ENCODE assay signal across 32 cellular contexts in the genomic region with DNA sequence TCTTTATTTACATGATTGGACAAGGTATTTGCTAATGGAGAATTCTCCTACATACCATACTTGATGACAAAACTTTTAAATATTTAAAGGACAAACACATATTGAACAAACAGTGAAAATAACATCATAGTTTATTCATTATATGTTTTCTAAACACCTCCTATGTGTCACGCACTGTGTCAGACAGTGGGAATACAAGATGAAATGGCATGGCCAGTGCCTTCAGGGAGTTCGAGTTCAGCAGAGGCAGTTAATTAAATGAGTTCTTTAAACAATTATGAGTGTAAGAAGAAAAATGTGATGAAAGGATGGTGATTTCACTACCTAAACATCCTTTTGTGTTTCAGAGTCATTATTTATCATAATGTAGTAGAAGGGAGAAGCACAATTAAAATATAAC.
"Had no signal": no experiment of that assay in that cellular context is flagged by ENCODE, and none has a peak within 500 bp of the region (broad histone marks: within the 10 kb centered on the region; RNA-seq: fewer than 3 reads in every experiment).

No MANE protein-coding gene starts in this region.

- H2AFZ ChIP-seq: hepatocyte had no signal

- H3K27ac ChIP-seq: colonic mucosa, gastroesophageal sphincter, hepatocyte, left ventricle myocardium inferior, right atrium auricular region, tibial artery, upper lobe of right lung, WERI-Rb-1 had no signal

- H3K36me3 ChIP-seq: colonic mucosa, gastroesophageal sphincter, left ventricle myocardium inferior, right atrium auricular region, tibial artery, upper lobe of right lung, WERI-Rb-1 had no signal

- H3K4me3 Mint-ChIP-seq: activated CD4-positive, alpha-beta memory T cell treated with anti-CD3 and anti-CD28 coated beads, Interleukin-2, amount 10 ng/mL, durations not matched to agents 7 days and 5 days; activated CD4-positive, alpha-beta T cell treated with anti-CD3 and anti-CD28 coated beads, Interleukin-2, amount 10 ng/mL, durations not matched to agents 7 days and 5 days; activated naive CD4-positive, alpha-beta T cell treated with anti-CD3 and anti-CD28 coated beads, Interleukin-2, amount 10 ng/mL, durations not matched to agents 7 days and 5 days; activated naive CD8-positive, alpha-beta T cell treated with anti-CD3 and anti-CD28 coated beads, Interleukin-2, amount 10 ng/mL, durations not matched to agents 7 days and 5 days; activated T-cell treated with anti-CD3 and anti-CD28 coated beads, Interleukin-2, amount 50 U/mL, for 24 hours; natural killer cell treated with Interleukin-12 subunit alpha and Interleukin-12 subunit beta and Interleukin-15 and Interleukin-18, amount 100 ng/mL, for 72 hours; stimulated activated memory B cell treated with anti-CD40 and anti-IgM and Interleukin-4, amounts not matched to agents 10 μg/mL and 1 μg/mL and 100 μg/mL, for 72 hours; stimulated activated naive CD8-positive, alpha-beta T cell treated with anti-CD3 and anti-CD28 coated beads, Interleukin-15, amount 100 ng/mL, for 72 hours; T-helper 1 cell treated with Interleukin-12 subunit alpha and Interleukin-12 subunit beta and Interleukin-4 antibody, amounts not matched to agents 30 μg/mL and 1 μg/mL, for 36 hours had no signal

- H3K27me3 Mint-ChIP-seq: activated CD4-positive, alpha-beta memory T cell treated with anti-CD3 and anti-CD28 coated beads, Interleukin-2, amount 10 ng/mL, durations not matched to agents 7 days and 5 days; activated CD4-positive, alpha-beta T cell treated with anti-CD3 and anti-CD28 coated beads, Interleukin-2, amount 10 ng/mL, durations not matched to agents 7 days and 5 days; activated naive CD4-positive, alpha-beta T cell treated with anti-CD3 and anti-CD28 coated beads, Interleukin-2, amount 10 ng/mL, durations not matched to agents 7 days and 5 days; activated naive CD8-positive, alpha-beta T cell treated with anti-CD3 and anti-CD28 coated beads, Interleukin-2, amount 10 ng/mL, durations not matched to agents 7 days and 5 days; activated T-cell treated with anti-CD3 and anti-CD28 coated beads, Interleukin-2, amount 50 U/mL, for 24 hours; natural killer cell treated with Interleukin-12 subunit alpha and Interleukin-12 subunit beta and Interleukin-15 and Interleukin-18, amount 100 ng/mL, for 72 hours; stimulated activated memory B cell treated with anti-CD40 and anti-IgM and Interleukin-4, amounts not matched to agents 10 μg/mL and 1 μg/mL and 100 μg/mL, for 72 hours; stimulated activated naive CD8-positive, alpha-beta T cell treated with anti-CD3 and anti-CD28 coated beads, Interleukin-15, amount 100 ng/mL, for 72 hours had no signal

- H3K27ac Mint-ChIP-seq: activated CD4-positive, alpha-beta memory T cell treated with anti-CD3 and anti-CD28 coated beads, Interleukin-2, amount 10 ng/mL, durations not matched to agents 7 days and 5 days; activated CD4-positive, alpha-beta T cell treated with anti-CD3 and anti-CD28 coated beads, Interleukin-2, amount 10 ng/mL, durations not matched to agents 7 days and 5 days; activated naive CD4-positive, alpha-beta T cell treated with anti-CD3 and anti-CD28 coated beads, Interleukin-2, amount 10 ng/mL, durations not matched to agents 7 days and 5 days; activated naive CD8-positive, alpha-beta T cell treated with anti-CD3 and anti-CD28 coated beads, Interleukin-2, amount 10 ng/mL, durations not matched to agents 7 days and 5 days; activated T-cell treated with anti-CD3 and anti-CD28 coated beads, Interleukin-2, amount 50 U/mL, for 24 hours; natural killer cell treated with Interleukin-12 subunit alpha and Interleukin-12 subunit beta and Interleukin-15 and Interleukin-18, amount 100 ng/mL, for 72 hours; stimulated activated memory B cell treated with anti-CD40 and anti-IgM and Interleukin-4, amounts not matched to agents 10 μg/mL and 1 μg/mL and 100 μg/mL, for 72 hours; stimulated activated naive CD8-positive, alpha-beta T cell treated with anti-CD3 and anti-CD28 coated beads, Interleukin-15, amount 100 ng/mL, for 72 hours; T-helper 1 cell treated with Interleukin-12 subunit alpha and Interleukin-12 subunit beta and Interleukin-4 antibody, amounts not matched to agents 30 μg/mL and 1 μg/mL, for 36 hours had no signal

- H3K79me2 ChIP-seq: hepatocyte had no signal

- DNase-seq: activated CD4-positive, alpha-beta memory T cell treated with anti-CD3 and anti-CD28 coated beads, Interleukin-2, amount 10 ng/mL, durations not matched to agents 7 days and 5 days; activated CD4-positive, alpha-beta T cell treated with anti-CD3 and anti-CD28 coated beads, Interleukin-2, amount 10 ng/mL, durations not matched to agents 7 days and 5 days; activated CD4-positive, CD25-positive, alpha-beta regulatory T cell treated with anti-CD3 and anti-CD28 coated beads, Interleukin-2, amount 50 U/mL, for 72 hours; activated CD8-positive, alpha-beta memory T cell treated with anti-CD3 and anti-CD28 coated beads, Interleukin-2, amount 50 U/mL, for 48 hours; activated gamma-delta T cell; activated naive CD4-positive, alpha-beta T cell treated with anti-CD3 and anti-CD28 coated beads, Interleukin-2, amount 10 ng/mL, durations not matched to agents 7 days and 5 days; activated naive CD8-positive, alpha-beta T cell treated with anti-CD3 and anti-CD28 coated beads, Interleukin-2, amount 10 ng/mL, durations not matched to agents 7 days and 5 days; activated T-cell treated with anti-CD3 and anti-CD28 coated beads, Interleukin-2, amount 50 U/mL, for 24 hours; amygdala; colonic mucosa; effector CD8-positive, alpha-beta T cell; islet precursor cell; left ventricle myocardium inferior; mucosa of descending colon; stimulated activated CD4-positive, alpha-beta T cell treated with anti-CD3 and anti-CD28 coated beads, Interleukin-1b, Interleukin-23, amount 100 ng/mL, for 48 hours; stimulated activated CD4-positive, alpha-beta T cell treated with anti-CD3 and anti-CD28 coated beads, Interleukin-4, amount 100 ng/mL, for 4 hours; stimulated activated CD8-positive, alpha-beta memory T cell treated with anti-CD3 and anti-CD28 coated beads, Interleukin-4, amount 100 ng/mL, for 48 hours; stimulated activated naive CD8-positive, alpha-beta T cell treated with anti-CD3 and anti-CD28 coated beads, Interleukin-15, amount 100 ng/mL, for 72 hours; substantia nigra; T-helper 9 cell; tibial artery; upper lobe of right lung; WERI-Rb-1 had no signal

- H3K9me3 Mint-ChIP-seq: activated CD4-positive, alpha-beta T cell treated with anti-CD3 and anti-CD28 coated beads, Interleukin-2, amount 10 ng/mL, durations not matched to agents 7 days and 5 days; activated naive CD4-positive, alpha-beta T cell treated with anti-CD3 and anti-CD28 coated beads, Interleukin-2, amount 10 ng/mL, durations not matched to agents 7 days and 5 days; activated naive CD8-positive, alpha-beta T cell treated with anti-CD3 and anti-CD28 coated beads, Interleukin-2, amount 10 ng/mL, durations not matched to agents 7 days and 5 days; activated T-cell treated with anti-CD3 and anti-CD28 coated beads, Interleukin-2, amount 50 U/mL, for 24 hours; stimulated activated memory B cell treated with anti-CD40 and anti-IgM and Interleukin-4, amounts not matched to agents 10 μg/mL and 1 μg/mL and 100 μg/mL, for 72 hours had no signal

- H3K36me3 Mint-ChIP-seq: activated naive CD4-positive, alpha-beta T cell treated with anti-CD3 and anti-CD28 coated beads, Interleukin-2, amount 10 ng/mL, durations not matched to agents 7 days and 5 days; activated naive CD8-positive, alpha-beta T cell treated with anti-CD3 and anti-CD28 coated beads, Interleukin-2, amount 10 ng/mL, durations not matched to agents 7 days and 5 days; natural killer cell treated with Interleukin-12 subunit alpha and Interleukin-12 subunit beta and Interleukin-15 and Interleukin-18, amount 100 ng/mL, for 72 hours; stimulated activated memory B cell treated with anti-CD40 and anti-IgM and Interleukin-4, amounts not matched to agents 10 μg/mL and 1 μg/mL and 100 μg/mL, for 72 hours had no signal

- H3K4me1 ChIP-seq: colonic mucosa, gastroesophageal sphincter, left ventricle myocardium inferior, right atrium auricular region, tibial artery, upper lobe of right lung had no signal

- H3K4me3 ChIP-seq: colonic mucosa, gastroesophageal sphincter, hepatocyte, left ventricle myocardium inferior, lung, mucosa of descending colon, right atrium auricular region, smooth muscle cell, tibial artery, upper lobe of right lung had no signal

- FAIRE-seq: endometrium had no signal

- H3K27me3 ChIP-seq: colonic mucosa, gastroesophageal sphincter, hepatocyte, right atrium auricular region, tibial artery, upper lobe of right lung had no signal

- H3K4me1 Mint-ChIP-seq: activated CD4-positive, alpha-beta memory T cell treated with anti-CD3 and anti-CD28 coated beads, Interleukin-2, amount 10 ng/mL, durations not matched to agents 7 days and 5 days; activated CD4-positive, alpha-beta T cell treated with anti-CD3 and anti-CD28 coated beads, Interleukin-2, amount 10 ng/mL, durations not matched to agents 7 days and 5 days; activated naive CD4-positive, alpha-beta T cell treated with anti-CD3 and anti-CD28 coated beads, Interleukin-2, amount 10 ng/mL, durations not matched to agents 7 days and 5 days; activated naive CD8-positive, alpha-beta T cell treated with anti-CD3 and anti-CD28 coated beads, Interleukin-2, amount 10 ng/mL, durations not matched to agents 7 days and 5 days; stimulated activated memory B cell treated with anti-CD40 and anti-IgM and Interleukin-4, amounts not matched to agents 10 μg/mL and 1 μg/mL and 100 μg/mL, for 72 hours; stimulated activated naive CD8-positive, alpha-beta T cell treated with anti-CD3 and anti-CD28 coated beads, Interleukin-15, amount 100 ng/mL, for 72 hours had no signal

- H3K4me2 ChIP-seq: hepatocyte, smooth muscle cell had no signal

- H3K9me3 ChIP-seq: colonic mucosa, gastroesophageal sphincter, left ventricle myocardium inferior, right atrium auricular region, tibial artery, upper lobe of right lung had no signal
